ENCODE assay signal across 8 cellular contexts in genomic region chr1:206766251-206766856, GRCh38. TPM values are rescaled to one million over a fixed set of nuclear protein-coding genes. Genes with fewer than 3 reads are reported as not detected.
A peak's percentile ranks its signal among the peaks of the same experiment; 100 is the strongest.
DNase-seq lines count a peak whose midpoint lies in the region; ATAC-seq, FAIRE-seq and TF ChIP-seq lines count a peak whose summit lies in the region.

No MANE protein-coding gene starts in this region.

- peaks cover 6% of the 10 kb centered on the region for H3K27me3 Mint-ChIP-seq in activated T-helper 2 cell treated with anti-CD3 and anti-CD28 coated beads, Interferon-gamma antibody, Interleukin-2, Interleukin-4, amounts not matched to agents 10 μg/mL and 5 μg/mL and 100 μg/mL, durations not matched to agents 14 hours and 24 hours and 36 hours (ENCODE audit: low read depth)
- H3K27me3 Mint-ChIP-seq in endodermal cell (ENCODE audit: insufficient read depth) = peaks cover 10% of the 10 kb centered on the region

- no peaks in the 10 kb centered on the region for H4K20me1 ChIP-seq in OCI-LY3 (ENCODE audit: insufficient read depth, low read length)

- H3K27ac Mint-ChIP-seq in activated T-helper 2 cell treated with anti-CD3 and anti-CD28 coated beads, Interferon-gamma antibody, Interleukin-2, Interleukin-4, amounts not matched to agents 10 μg/mL and 5 μg/mL and 100 μg/mL, durations not matched to agents 14 hours and 24 hours and 36 hours = peak overlapping the region; percentile 69
- H3K27ac Mint-ChIP-seq in endodermal cell = no peak overlapping the region

- H3K4me2 ChIP-seq in OCI-LY3 (ENCODE audit: low read length) = peak overlapping the region; percentile 55

- 0 out of 2 replicates have a peak overlapping the region, but pooled peaks have one; percentile 12 for H2AFZ ChIP-seq in OCI-LY3 (ENCODE audit: low read depth, low read length)

- DNase-seq in GM12891 (ENCODE audit: insufficient read length, low spot score) (no peak), inferior parietal cortex (ENCODE audit: extremely low spot score) (peak; percentile 22), DMS79 (lab: John Stamatoyannopoulos, UW) (no peak), endodermal cell (no peak)
- DNase-seq in activated T-helper 2 cell treated with anti-CD3 and anti-CD28 coated beads, Interferon-gamma antibody, Interleukin-2, Interleukin-4, amounts not matched to agents 10 μg/mL and 5 μg/mL and 100 μg/mL, durations not matched to agents 14 hours and 24 hours and 36 hours (ENCODE audit: low spot score) = peak; percentile 69
- peak in 2 of 3 experiments; percentile 41 to 46 for DNase-seq in stimulated activated CD4-positive, alpha-beta T cell treated with anti-CD3 and anti-CD28 coated beads, TNF-alpha, amount 100 ng/mL, for 4 hours (ENCODE audit: low read depth in 3 of 3)

- intact Hi-C loops in activated T-helper 2 cell treated with anti-CD3 and anti-CD28 coated beads, Interferon-gamma antibody, Interleukin-2, Interleukin-4, amounts not matched to agents 10 μg/mL and 5 μg/mL and 100 μg/mL, durations not matched to agents 14 hours and 24 hours and 36 hours (cut with micrococcal nuclease) = loop anchor here (1.0 kb wide), 2 partner anchors 8 to 37 kb away; no protein-coding TSS in a partner anchor

- TF ChIP-seq POLR2A in GM12891 (IDR thresholded peaks at IDR 0.05; ENCODE audit: low read depth, low read length) = no peak

- peaks cover 60% of the 10 kb centered on the region for H3K4me1 ChIP-seq in OCI-LY3 (ENCODE audit: low read length)
- H3K4me1 ChIP-seq in endodermal cell (ENCODE audit: control insufficient read depth, insufficient read depth, low read length) = peaks cover 7% of the 10 kb centered on the region

- peaks cover 65% of the 10 kb centered on the region for H3K4me1 Mint-ChIP-seq in activated T-helper 2 cell treated with anti-CD3 and anti-CD28 coated beads, Interferon-gamma antibody, Interleukin-2, Interleukin-4, amounts not matched to agents 10 μg/mL and 5 μg/mL and 100 μg/mL, durations not matched to agents 14 hours and 24 hours and 36 hours (ENCODE audit: low read depth)
- peaks cover 27% of the 10 kb centered on the region for H3K4me1 Mint-ChIP-seq in endodermal cell

- H3K9me3 ChIP-seq in OCI-LY3 (ENCODE audit: insufficient read depth, low read length) = peaks cover 2% of the 10 kb centered on the region; the same call in 1 of the 2 replicates
- no peaks in the 10 kb centered on the region for H3K9me3 ChIP-seq in endodermal cell (ENCODE audit: control insufficient read depth, low read length)

- FAIRE-seq in GM12891 (lab: Jason Lieb, UNC) = peak; percentile 93

- H3K27me3 ChIP-seq in OCI-LY3 (ENCODE audit: low read depth, low read length) = peaks cover 12% of the 10 kb centered on the region
- no peaks in the 10 kb centered on the region for H3K27me3 ChIP-seq in endodermal cell (ENCODE audit: control insufficient read depth, insufficient read depth, low read length, poor library complexity, severe bottlenecking)

- H3K4me3 ChIP-seq in OCI-LY3 (ENCODE audit: low read length) = peak overlapping the region; percentile 5; the same call in 1 of the 2 replicates
- no peak overlapping the region for H3K4me3 ChIP-seq in endodermal cell (ENCODE audit: low read length)

- TF ChIP-seq CTCF in OCI-LY3 (IDR thresholded peaks at IDR 0.05; ENCODE audit: low read depth, low read length) (no peak), endodermal cell (conservative IDR thresholded peaks at IDR 0.05) (no peak)

- no peaks in the 10 kb centered on the region; the same call in 1 of the 2 replicates for H3K79me2 ChIP-seq in OCI-LY3 (ENCODE audit: low read length)

- peaks cover 4% of the 10 kb centered on the region for H3K36me3 ChIP-seq in OCI-LY3 (replicated peaks; ENCODE audit: low read depth, low read length)
- H3K36me3 ChIP-seq in endodermal cell (ENCODE audit: control insufficient read depth, insufficient read depth, low read length) = no peaks in the 10 kb centered on the region

- H3K27ac ChIP-seq in OCI-LY3 (ENCODE audit: low read length) (peak overlapping the region; percentile 17), endodermal cell (ENCODE audit: low read depth, low read length) (no peak overlapping the region)

- WGBS in endodermal cell (ENCODE audit: insufficient coverage in 1 of 2, insufficient read length in 1 of 2), 2 experiments = 79 to 82% methylated on average over 6 to 8 of the region's 8 CpGs

- H3K36me3 Mint-ChIP-seq in activated T-helper 2 cell treated with anti-CD3 and anti-CD28 coated beads, Interferon-gamma antibody, Interleukin-2, Interleukin-4, amounts not matched to agents 10 μg/mL and 5 μg/mL and 100 μg/mL, durations not matched to agents 14 hours and 24 hours and 36 hours (ENCODE audit: low read depth) = peaks cover 5% of the 10 kb centered on the region
- no peaks in the 10 kb centered on the region for H3K36me3 Mint-ChIP-seq in endodermal cell (ENCODE audit: low read depth)

- no peak overlapping the region for H3K4me3 Mint-ChIP-seq in activated T-helper 2 cell treated with anti-CD3 and anti-CD28 coated beads, Interferon-gamma antibody, Interleukin-2, Interleukin-4, amounts not matched to agents 10 μg/mL and 5 μg/mL and 100 μg/mL, durations not matched to agents 14 hours and 24 hours and 36 hours (ENCODE audit: low read depth)
- no peak overlapping the region for H3K4me3 Mint-ChIP-seq in endodermal cell

- peak; percentile 55 for ATAC-seq in HG02798 (IDR thresholded peaks at IDR 0.05; ENCODE audit: poor library complexity, unreplicated experiment)

- H3K9ac ChIP-seq in OCI-LY3 (ENCODE audit: low read length) (peak overlapping the region; percentile 4; the same call in 1 of the 2 replicates), endodermal cell (ENCODE audit: extremely low read depth, low read length, poor library complexity, severe bottlenecking) (no peak overlapping the region)

- no peaks in the 10 kb centered on the region for H3K9me3 Mint-ChIP-seq in activated T-helper 2 cell treated with anti-CD3 and anti-CD28 coated beads, Interferon-gamma antibody, Interleukin-2, Interleukin-4, amounts not matched to agents 10 μg/mL and 5 μg/mL and 100 μg/mL, durations not matched to agents 14 hours and 24 hours and 36 hours
- no peaks in the 10 kb centered on the region for H3K9me3 Mint-ChIP-seq in endodermal cell

TF ChIP-seq in GM12891, 5 proteins besides CTCF, POLR2A, EP300 and RAD21:
- TF ChIP-seq TAF1 (IDR thresholded peaks at IDR 0.05; ENCODE audit: low read depth, low read length) (no peak), POLR2AphosphoS5 (IDR thresholded peaks at IDR 0.05; ENCODE audit: low read depth, low read length) (no peak), POU2F2 (IDR thresholded peaks at IDR 0.05; ENCODE audit: low read depth, low read length) (no peak; the same call in 1 of the 2 replicates), PAX5 (IDR thresholded peaks at IDR 0.05; ENCODE audit: insufficient read depth, low read length, severe bottlenecking) (no peak), SPI1 (IDR thresholded peaks at IDR 0.05; ENCODE audit: low read depth, low read length) (peak; percentile 68)

RNA-seq across cellular contexts. Expression of gene IL19, which starts 4.2 kb away (rescaled TPM):
- polyA plus RNA-seq in GM12891 (2012; ENCODE audit: low read depth, missing spikeins) = 0.18 TPM
- not detected in 2 replicates for total RNA-seq in activated T-helper 2 cell treated with anti-CD3 and anti-CD28 coated beads, Interferon-gamma antibody, Interleukin-2, Interleukin-4, amounts not matched to agents 10 μg/mL and 5 μg/mL and 100 μg/mL, durations not matched to agents 14 hours and 24 hours and 36 hours
- not detected for total RNA-seq in endodermal cell
- polyA plus RNA-seq in endodermal cell (2013, experiment 1 of 2) = not detected
- polyA plus RNA-seq in endodermal cell (2013, experiment 2 of 2) = not detected

RNA-seq across cellular contexts. Expression of gene IL10, which starts 5.9 kb away (rescaled TPM):
- 3.3 TPM for polyA plus RNA-seq in GM12891 (2012; ENCODE audit: low read depth, missing spikeins)
- 4.2 and 5.8 TPM in 2 replicates for total RNA-seq in activated T-helper 2 cell treated with anti-CD3 and anti-CD28 coated beads, Interferon-gamma antibody, Interleukin-2, Interleukin-4, amounts not matched to agents 10 μg/mL and 5 μg/mL and 100 μg/mL, durations not matched to agents 14 hours and 24 hours and 36 hours
- not detected for total RNA-seq in endodermal cell
- polyA plus RNA-seq in endodermal cell (2013, experiment 1 of 2) = not detected
- polyA plus RNA-seq in endodermal cell (2013, experiment 2 of 2) = not detected

Comparison
In these comparisons a context has a peak if more than half of its experiments do, and no peak if none do; other contexts are left out.
1. DNase-seq: peak in activated T-helper 2 cell treated with anti-CD3 and anti-CD28 coated beads, Interferon-gamma antibody, Interleukin-2, Interleukin-4, amounts not matched to agents 10 μg/mL and 5 μg/mL and 100 μg/mL, durations not matched to agents 14 hours and 24 hours and 36 hours (single experiment), inferior parietal cortex (single experiment) and stimulated activated CD4-positive, alpha-beta T cell treated with anti-CD3 and anti-CD28 coated beads, TNF-alpha, amount 100 ng/mL, for 4 hours (2 of 3); none in GM12891 (single experiment), DMS79 (single experiment) and endodermal cell (single experiment).